In the genomic region with DNA sequence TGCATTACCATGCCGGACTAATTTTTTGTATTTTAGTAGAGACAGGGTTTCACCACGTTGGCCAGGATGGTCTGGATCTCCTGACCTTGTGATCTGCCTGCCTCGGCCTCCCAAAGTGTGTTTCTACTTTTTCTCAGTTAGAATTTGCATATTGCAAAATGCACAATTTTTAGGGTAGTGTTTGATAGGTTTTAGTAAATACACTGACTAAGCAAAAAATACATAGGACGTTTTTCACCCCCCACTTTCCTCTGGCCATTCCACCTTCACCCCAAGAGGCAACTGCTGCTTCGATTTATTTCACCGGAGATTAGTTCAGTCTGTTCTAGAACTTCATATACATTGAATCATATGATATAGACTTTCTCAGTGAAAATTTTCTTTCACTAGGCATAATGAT, we compare ENCODE assay signal across 27 cellular contexts.
DNase-seq lines count a peak whose midpoint lies in the region; ATAC-seq, FAIRE-seq and TF ChIP-seq lines count a peak whose summit lies in the region.
"Had no signal": no experiment of that assay in that cellular context is flagged by ENCODE, and none has a peak within 500 bp of the region (broad histone marks: within the 10 kb centered on the region; RNA-seq: fewer than 3 reads in every experiment).

No MANE protein-coding gene starts in this region.

- TF ChIP-seq RAD21 in A549 (conservative IDR thresholded peaks at IDR 0.05 in 1 of 2, IDR thresholded peaks at IDR 0.05 in 1 of 2): no peak
- TF ChIP-seq RAD21 in K562 (CRISPR knock-in tag; conservative IDR thresholded peaks at IDR 0.05 in 1 of 2, IDR thresholded peaks at IDR 0.05 in 1 of 2): no peak

- H3K36me3 ChIP-seq in GM23338 (ENCODE audit: insufficient read depth): peaks cover 8% of the 10 kb centered on the region
- H3K36me3 ChIP-seq in K562 (ENCODE audit: control insufficient read depth, insufficient read depth, low read length): no peaks in the 10 kb centered on the region
- H3K36me3 ChIP-seq: BLaER1 treated with 17β-estradiol and CSF1 and Interleukin-3, amounts not matched to agents 10 nM and 100 nM had no signal

- H4K20me1 ChIP-seq in GM23338 (replicated peaks; ENCODE audit: insufficient read depth) (no peaks in the 10 kb centered on the region), K562 (replicated peaks; ENCODE audit: control insufficient read depth, insufficient read depth, low read length) (no peaks in the 10 kb centered on the region)
- H4K20me1 ChIP-seq: BLaER1 treated with 17β-estradiol and CSF1 and Interleukin-3, amounts not matched to agents 10 nM and 100 nM had no signal

- TF ChIP-seq EP300 in A549 (IDR thresholded peaks at IDR 0.05) (no peak), K562 (IDR thresholded peaks at IDR 0.05; ENCODE audit: low read length) (no peak)

- 60% methylated on average over 6 of the region's 6 CpGs for WGBS in A549 (ENCODE audit: missing lambda C conversion rate)
- 2% methylated on average over 6 of the region's 6 CpGs for WGBS in K562 (ENCODE audit: insufficient coverage, low coverage, missing lambda C conversion rate)
- 68% methylated on average over 6 of the region's 6 CpGs for WGBS in right cardiac atrium

- H3K9me1 ChIP-seq in K562 (ENCODE audit: control insufficient read depth, insufficient read depth, low read length): no peaks in the 10 kb centered on the region

- no peaks in the 10 kb centered on the region for H3K4me1 ChIP-seq in A549
- H3K4me1 ChIP-seq in GM23338 (ENCODE audit: insufficient read depth): no peaks in the 10 kb centered on the region
- H3K4me1 ChIP-seq in K562 (replicated peaks in 1 of 2; ENCODE audit: control insufficient read depth in 2 of 2, insufficient read depth in 2 of 2, low read length in 2 of 2): no peaks in the 10 kb centered on the region
- H3K4me1 ChIP-seq in right cardiac atrium (ENCODE audit: control insufficient read depth, insufficient read depth, low read length): no peaks in the 10 kb centered on the region
- H3K4me1 ChIP-seq: BLaER1 treated with 17β-estradiol and CSF1 and Interleukin-3, amounts not matched to agents 10 nM and 100 nM had no signal

- no peak overlapping the region for H3K9ac ChIP-seq in K562 (ENCODE audit: insufficient read depth in 1 of 2, low read depth in 2 of 2, low read length in 2 of 2)
- H3K9ac ChIP-seq: BLaER1 treated with 17β-estradiol and CSF1 and Interleukin-3, amounts not matched to agents 10 nM and 100 nM had no signal

- no peak for ATAC-seq in A549
- no peak for ATAC-seq in GM23338
- no peak for ATAC-seq in K562
- ATAC-seq in GM21526 (IDR thresholded peaks at IDR 0.05; ENCODE audit: low FRiP score, unreplicated experiment): no peak
- no peak for ATAC-seq in right cardiac atrium
- ATAC-seq: GM12878 had no signal

- no TSS peak for BruUV-seq in K562 (replicated peaks; lab: Mats Ljungman, UMichigan)

- no peak overlapping the region for H3K4me3 ChIP-seq in A549
- H3K4me3 ChIP-seq in GM23338: no peak overlapping the region
- H3K4me3 ChIP-seq in K562: no peak overlapping the region
- no peak overlapping the region for H3K4me3 ChIP-seq in right cardiac atrium (ENCODE audit: low read length)
- H3K4me3 ChIP-seq: BLaER1 treated with 17β-estradiol and CSF1 and Interleukin-3, amounts not matched to agents 10 nM and 100 nM; GM12878 had no signal

- FAIRE-seq in A549 (lab: Jason Lieb, UNC): no peak
- FAIRE-seq in K562 (lab: Jason Lieb, UNC): no peak
- FAIRE-seq: A204.1, GM12878, GM12892, GM18507 had no signal

- H3K4me1 Mint-ChIP-seq in GM23338: peaks cover 5% of the 10 kb centered on the region; the same call in 2 of the 3 replicates
- H3K4me1 Mint-ChIP-seq in osteocyte (ENCODE audit: unreplicated experiment): no peaks in the 10 kb centered on the region
- H3K4me1 Mint-ChIP-seq: B cell; CD4-positive, alpha-beta memory T cell; CD4-positive, CD25-positive, alpha-beta regulatory T cell; CD8-positive, alpha-beta memory T cell had no signal

- H3K27me3 Mint-ChIP-seq in GM23338 (ENCODE audit: insufficient read depth, low read depth, poor library complexity) (peaks cover 2% of the 10 kb centered on the region), osteocyte (ENCODE audit: unreplicated experiment) (peaks cover 2% of the 10 kb centered on the region)

- H3K9me3 Mint-ChIP-seq in GM23338: peaks cover 3% of the 10 kb centered on the region; the same call in 1 of the 3 replicates
- no peaks in the 10 kb centered on the region for H3K9me3 Mint-ChIP-seq in osteocyte (ENCODE audit: unreplicated experiment)
- H3K9me3 Mint-ChIP-seq: CD4-positive, alpha-beta memory T cell; CD4-positive, CD25-positive, alpha-beta regulatory T cell; CD8-positive, alpha-beta memory T cell had no signal

- no peak for TF ChIP-seq POLR2A in A549 (IDR thresholded peaks at IDR 0.05; ENCODE audit: low read length)
- TF ChIP-seq POLR2A in K562 (conservative IDR thresholded peaks at IDR 0.05): no peak

- in situ Hi-C loops in K562 (cut with MboI): no loop called here

- peak overlapping the region; percentile 2; the same call in 1 of the 2 replicates for H3K27ac Mint-ChIP-seq in GM23338
- H3K27ac Mint-ChIP-seq in osteocyte (ENCODE audit: unreplicated experiment): no peak overlapping the region
- H3K27ac Mint-ChIP-seq: B cell; CD4-positive, alpha-beta memory T cell; CD4-positive, CD25-positive, alpha-beta regulatory T cell had no signal

- H2AFZ ChIP-seq in GM23338: no peak overlapping the region
- no peak overlapping the region for H2AFZ ChIP-seq in K562 (ENCODE audit: low read depth, low read length)

- H3K79me2 ChIP-seq in GM23338 (replicated peaks; ENCODE audit: insufficient read depth): no peaks in the 10 kb centered on the region
- H3K79me2 ChIP-seq in K562 (ENCODE audit: control insufficient read depth, insufficient read depth, low read length): no peaks in the 10 kb centered on the region

- H3K36me3 Mint-ChIP-seq in GM23338 (ENCODE audit: low read depth) (no peaks in the 10 kb centered on the region), osteocyte (ENCODE audit: unreplicated experiment) (no peaks in the 10 kb centered on the region)
- H3K36me3 Mint-ChIP-seq: CD4-positive, alpha-beta memory T cell; CD4-positive, CD25-positive, alpha-beta regulatory T cell; CD8-positive, alpha-beta memory T cell had no signal

- H3K9me2 ChIP-seq in GM23338 (ENCODE audit: insufficient read depth): no peaks in the 10 kb centered on the region

- TF ChIP-seq CTCF in A549 (IDR thresholded peaks at IDR 0.05) (no peak), GM23338 (conservative IDR thresholded peaks at IDR 0.05; ENCODE audit: low read depth in 2 of 2) (no peak), K562 (IDR thresholded peaks at IDR 0.05 in 2 of 3, conservative IDR thresholded peaks at IDR 0.05 in 1 of 3; ENCODE audit: insufficient read depth in 2 of 3, low read depth in 1 of 3, low read length in 3 of 3) (no peak), osteocyte (IDR thresholded peaks at IDR 0.05) (no peak)

- H3K27ac ChIP-seq in A549 (no peak overlapping the region), GM23338 (ENCODE audit: low read depth) (no peak overlapping the region), K562 (ENCODE audit: extremely low read depth, low read depth, low read length) (no peak overlapping the region), right cardiac atrium (ENCODE audit: low read length) (no peak overlapping the region)
- H3K27ac ChIP-seq: BLaER1 treated with 17β-estradiol and CSF1 and Interleukin-3, amounts not matched to agents 10 nM and 100 nM; C4-2B had no signal

- H3K4me2 ChIP-seq in A549 (no peak overlapping the region), GM23338 (no peak overlapping the region), K562 (ENCODE audit: insufficient read depth, low read length) (no peak overlapping the region)
- H3K4me2 ChIP-seq: BLaER1 treated with 17β-estradiol and CSF1 and Interleukin-3, amounts not matched to agents 10 nM and 100 nM had no signal

- DNase-seq in A549 (ENCODE audit: low read depth in 1 of 2, low spot score in 1 of 2): no peak
- DNase-seq in GM23338 (ENCODE audit: low spot score): no peak
- DNase-seq in K562 (ENCODE audit: extremely low read depth in 1 of 4, low spot score in 3 of 4): no peak
- peak; percentile 13 for DNase-seq in osteocyte (ENCODE audit: extremely low spot score, unreplicated experiment)
- DNase-seq in CD1c-positive myeloid dendritic cell (ENCODE audit: extremely low spot score): no peak
- no peak for DNase-seq in right cardiac atrium
- DNase-seq: 8988T; AML-193; CD4-positive, alpha-beta memory T cell; CD4-positive, CD25-positive, alpha-beta regulatory T cell; CD8-positive, alpha-beta memory T cell; COR-L47; DMS 273 treated with DMSO at 0.1 percent for 48 hours; DMS153; DMS53; DMS79; DND-41; EL; GDM1 had no signal

- no peaks in the 10 kb centered on the region for H3K27me3 ChIP-seq in GM23338 (ENCODE audit: insufficient read depth)
- H3K27me3 ChIP-seq in K562 (ENCODE audit: control insufficient read depth in 2 of 2, insufficient read depth in 2 of 2, low read length in 2 of 2): no peaks in the 10 kb centered on the region
- H3K27me3 ChIP-seq in right cardiac atrium (ENCODE audit: control insufficient read depth, insufficient read depth): no peaks in the 10 kb centered on the region
- H3K27me3 ChIP-seq: BLaER1 treated with 17β-estradiol and CSF1 and Interleukin-3, amounts not matched to agents 10 nM and 100 nM had no signal

- CTCF ChIA-PET in A549 (lab: Yijun Ruan, JAX) (no interaction called here), K562 (lab: Yijun Ruan, JAX; ENCODE audit: low intra/inter-chr PET ratio) (no interaction called here)

- H3F3A ChIP-seq in GM23338 (replicated peaks; ENCODE audit: low read depth): no peaks in the 10 kb centered on the region

- POLR2A ChIA-PET in A549 (lab: Yijun Ruan, JAX): no interaction called here
- POLR2A ChIA-PET in K562 (lab: Yijun Ruan, JAX): no interaction called here

- H3K9me3 ChIP-seq in A549 (no peaks in the 10 kb centered on the region), K562 (replicated peaks; ENCODE audit: control insufficient read depth, insufficient read depth, low read depth, low read length) (no peaks in the 10 kb centered on the region), right cardiac atrium (ENCODE audit: control insufficient read depth, low read length) (no peaks in the 10 kb centered on the region)
- H3K9me3 ChIP-seq: BLaER1 treated with 17β-estradiol and CSF1 and Interleukin-3, amounts not matched to agents 10 nM and 100 nM had no signal

- no peak overlapping the region for H3K4me3 Mint-ChIP-seq in GM23338
- H3K4me3 Mint-ChIP-seq in osteocyte (ENCODE audit: unreplicated experiment): no peak overlapping the region
- H3K4me3 Mint-ChIP-seq: B cell; CD4-positive, alpha-beta memory T cell; CD4-positive, CD25-positive, alpha-beta regulatory T cell; CD8-positive, alpha-beta memory T cell had no signal

- intact Hi-C loops in K562 (cut with micrococcal nuclease) (no loop called here), right cardiac atrium (cut with DNase I) (no loop called here)

TF ChIP-seq in A549, 52 proteins besides CTCF, POLR2A, EP300 and RAD21:
- TF ChIP-seq KDM1A (IDR thresholded peaks at IDR 0.05; ENCODE audit: low read depth): no peak
- TF ChIP-seq MAFK (IDR thresholded peaks at IDR 0.05; ENCODE audit: partially characterized antibody): peak; percentile 62

TF ChIP-seq in GM23338, 12 proteins besides CTCF, POLR2A, EP300 and RAD21 (continues in another document):
- TF ChIP-seq STAT1 (IDR thresholded peaks at IDR 0.05; ENCODE audit: unreplicated experiment): no peak

TF ChIP-seq in K562, 482 proteins besides CTCF, POLR2A, EP300 and RAD21 (continues in another document):
- TF ChIP-seq ZBTB17 (CRISPR knock-in tag; IDR thresholded peaks at IDR 0.05) (no peak), ZNF316 (IDR thresholded peaks at IDR 0.05) (peak; percentile 64), MAFK (IDR thresholded peaks at IDR 0.05; ENCODE audit: low read length) (peak; percentile 48; the same call in 1 of the 2 replicates)
